8 cellular contexts compared by ENCODE assay signal in genomic region chr5:179820483-179821297, GRCh38. TPM values are rescaled to one million over a fixed set of nuclear protein-coding genes. Genes with fewer than 3 reads are reported as not detected.
DNase-seq lines count a peak whose midpoint lies in the region; ATAC-seq and TF ChIP-seq lines count a peak whose summit lies in the region.

Gene SQSTM1, plus strand, starts transcription at chr5:179820905. Its CDS starts 32 bp downstream, at chr5:179820937.

- no peaks in the 10 kb centered on the region for H3K27me3 ChIP-seq in suprapubic skin

- no peak for TF ChIP-seq CTCF in suprapubic skin (IDR thresholded peaks at IDR 0.05)

- H3K36me3 ChIP-seq in SK-N-MC (ENCODE audit: insufficient read depth, low read length) = peaks cover 12% of the 10 kb centered on the region; the same call in 1 of the 2 replicates
- H3K36me3 ChIP-seq in suprapubic skin = peaks cover 31% of the 10 kb centered on the region

- H3K27ac Mint-ChIP-seq in IgD-negative memory B cell = peak within 1 kb of the TSS; percentile 99 to 100 (median 100)
- peak within 1 kb of the TSS; percentile 88 for H3K27ac Mint-ChIP-seq in activated naive CD4-positive, alpha-beta T cell treated with anti-CD3 and anti-CD28 coated beads, Interleukin-2, amount 50 U/mL, for 24 hours

- no peaks in the 10 kb centered on the region for H3K36me3 Mint-ChIP-seq in IgD-negative memory B cell
- H3K36me3 Mint-ChIP-seq in activated naive CD4-positive, alpha-beta T cell treated with anti-CD3 and anti-CD28 coated beads, Interleukin-2, amount 50 U/mL, for 24 hours = peaks cover 7% of the 10 kb centered on the region

- peak; percentile 97 to 99 for TF ChIP-seq POLR2A in suprapubic skin (IDR thresholded peaks at IDR 0.05)

- H3K4me3 ChIP-seq in SK-N-MC = peak within 1 kb of the TSS; percentile 92
- peak within 1 kb of the TSS; percentile 98 for H3K4me3 ChIP-seq in suprapubic skin

- H3K9me3 ChIP-seq in SK-N-MC (ENCODE audit: low read depth, low read length) = no peaks in the 10 kb centered on the region
- H3K9me3 ChIP-seq in suprapubic skin = no peaks in the 10 kb centered on the region

- WGBS in suprapubic skin = 0% methylated on average over 1 of the region's 81 CpGs

- H3K27ac ChIP-seq in SK-N-MC = peak within 1 kb of the TSS; percentile 84
- H3K27ac ChIP-seq in suprapubic skin = peak within 1 kb of the TSS; percentile 99

- peak within 1 kb of the TSS; percentile 85 for H3K9ac ChIP-seq in SK-N-MC (ENCODE audit: insufficient read length)

- TF ChIP-seq EP300 in suprapubic skin (IDR thresholded peaks at IDR 0.05) = no peak

- ATAC-seq in GM21526 (IDR thresholded peaks at IDR 0.05; ENCODE audit: low FRiP score, unreplicated experiment) = peak; percentile 37

- peaks cover 13 to 32% (median 18%) of the 10 kb centered on the region in 3 donors for H3K4me1 Mint-ChIP-seq in IgD-negative memory B cell
- peaks cover 52% of the 10 kb centered on the region for H3K4me1 Mint-ChIP-seq in activated naive CD4-positive, alpha-beta T cell treated with anti-CD3 and anti-CD28 coated beads, Interleukin-2, amount 50 U/mL, for 24 hours

- peaks cover 78% of the 10 kb centered on the region for H3K4me1 ChIP-seq in suprapubic skin

- no peaks in the 10 kb centered on the region for H3K27me3 Mint-ChIP-seq in IgD-negative memory B cell
- H3K27me3 Mint-ChIP-seq in activated naive CD4-positive, alpha-beta T cell treated with anti-CD3 and anti-CD28 coated beads, Interleukin-2, amount 50 U/mL, for 24 hours = no peaks in the 10 kb centered on the region

- peak within 1 kb of the TSS; percentile 96 to 99 (median 97) for H3K4me3 Mint-ChIP-seq in IgD-negative memory B cell
- H3K4me3 Mint-ChIP-seq in activated naive CD4-positive, alpha-beta T cell treated with anti-CD3 and anti-CD28 coated beads, Interleukin-2, amount 50 U/mL, for 24 hours = peak within 1 kb of the TSS; percentile 93

- peak; percentile 88 for DNase-seq in Daoy (ENCODE audit: low read depth)
- DNase-seq in SK-N-MC (ENCODE audit: low read depth, low spot score) = no peak
- peak; percentile 85 for DNase-seq in globus pallidus (ENCODE audit: low spot score)
- DNase-seq in nucleus accumbens (lab: John Stamatoyannopoulos, UW) = peak in 54 of 56 donors; percentile 56 to 93 (median 83)
- peak in 1 of 2 donors; percentile 87 for DNase-seq in suprapubic skin (ENCODE audit: low spot score in 2 of 2)

- H3K9me3 Mint-ChIP-seq in IgD-negative memory B cell = no peaks in the 10 kb centered on the region
- no peaks in the 10 kb centered on the region for H3K9me3 Mint-ChIP-seq in activated naive CD4-positive, alpha-beta T cell treated with anti-CD3 and anti-CD28 coated beads, Interleukin-2, amount 50 U/mL, for 24 hours

RNA-seq across cellular contexts. Expression of gene SQSTM1, which starts in this region (rescaled TPM):
- total RNA-seq in Daoy (2014; rRNA removed; shearing (Covaris generic)) = 311 and 335 TPM in 2 replicates
- 225 TPM for polyA plus RNA-seq in IgD-negative memory B cell
- 100 to 1,000 TPM; 183 to 282 (median 265) TPM for total RNA-seq in suprapubic skin
